Comparison of ENCODE assay signal across 7 cellular contexts in the genomic region with DNA sequence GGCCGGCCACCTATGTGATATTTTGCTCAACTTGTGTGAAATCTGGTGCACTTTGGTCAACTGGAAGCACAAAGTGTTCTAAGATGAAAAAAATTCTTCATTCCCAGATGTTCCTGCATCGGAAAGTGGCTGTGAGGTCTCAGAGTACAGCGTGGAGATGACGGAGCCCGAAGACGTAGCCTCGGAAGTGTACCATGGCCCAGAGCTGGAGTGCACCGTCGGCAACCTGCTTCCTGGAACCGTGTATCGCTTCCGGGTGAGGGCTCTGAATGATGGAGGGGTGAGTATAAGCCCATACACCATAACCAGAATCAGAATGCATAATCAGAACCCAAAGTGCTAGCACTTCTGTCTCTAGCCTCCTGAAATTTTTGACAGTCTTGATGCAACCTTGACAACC.
"Had no signal": no experiment of that assay in that cellular context is flagged by ENCODE, and none has a peak within 500 bp of the region (broad histone marks: within the 10 kb centered on the region; RNA-seq: fewer than 3 reads in every experiment).

No MANE protein-coding gene starts in this region.

- ATAC-seq: GM23338 had no signal

- H3K4me2 ChIP-seq: GM23338 had no signal

- H3K4me3 ChIP-seq: GM23338 had no signal

- H2AFZ ChIP-seq: GM23338 had no signal

- H3K27me3 Mint-ChIP-seq: IgD-negative memory B cell had no signal

- H3K4me1 Mint-ChIP-seq: GM23338, H9, IgD-negative memory B cell had no signal

- DNase-seq: H9, HCEC 1CT had no signal

- FAIRE-seq: H1, H54, HTR-8/SVneo had no signal

- H3K4me3 Mint-ChIP-seq: GM23338, H9, IgD-negative memory B cell had no signal

- H3K9me3 Mint-ChIP-seq: GM23338, H9, IgD-negative memory B cell had no signal

- H3K27ac Mint-ChIP-seq: GM23338, H9, IgD-negative memory B cell had no signal
